Comparison of ENCODE assay signal across 1 cellular context in the genomic region with DNA sequence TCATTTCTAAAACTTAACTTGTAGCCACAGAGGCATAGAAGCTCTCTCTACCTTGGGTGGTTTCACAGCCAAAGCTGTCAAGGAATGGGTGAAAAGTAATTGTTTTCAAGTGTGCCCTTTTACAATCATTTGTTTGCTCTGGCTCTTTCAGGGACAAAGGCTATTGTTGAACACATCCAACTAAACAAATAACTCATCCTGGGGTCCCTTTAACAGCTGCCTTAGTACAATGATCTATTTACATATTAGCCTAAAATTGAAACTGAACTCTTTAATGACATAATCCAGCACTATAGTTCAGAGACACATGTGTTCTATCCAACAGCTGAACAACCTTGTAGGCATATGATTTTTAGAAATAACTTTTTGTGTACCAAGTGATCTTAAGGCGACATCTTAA.
TF ChIP-seq lines count a peak whose summit lies in the region.

No MANE protein-coding gene starts in this region.

TF ChIP-seq in GM12878, 131 proteins besides CTCF, POLR2A, EP300 and RAD21:
- TF ChIP-seq FOS (IDR thresholded peaks at IDR 0.05; ENCODE audit: borderline replicate concordance, extremely low read depth, insufficient read length) (no peak), TCF3 (IDR thresholded peaks at IDR 0.05; ENCODE audit: borderline replicate concordance, insufficient read depth, low read depth, low read length) (no peak), ZNF274 (IDR thresholded peaks at IDR 0.05; ENCODE audit: insufficient read depth, insufficient read length) (no peak), SIX5 (IDR thresholded peaks at IDR 0.05; ENCODE audit: low read depth, low read length, severe bottlenecking) (no peak), USF1 (IDR thresholded peaks at IDR 0.05; ENCODE audit: borderline replicate concordance, extremely low read length, insufficient read depth, low read depth, low read length) (no peak), NFXL1 (IDR thresholded peaks at IDR 0.05; ENCODE audit: borderline replicate concordance) (no peak), BCL11A (IDR thresholded peaks at IDR 0.05; ENCODE audit: low read depth, low read length) (no peak), CUX1 (IDR thresholded peaks at IDR 0.05; ENCODE audit: insufficient replicate concordance, low read depth, low read length) (no peak), SKIL (IDR thresholded peaks at IDR 0.05; ENCODE audit: low read depth, poor library complexity, severe bottlenecking) (no peak)
TF ChIP-seq in GM12878: peak in this region for 0.
